In genomic region chr10:1596482-1596881, GRCh38 we compare ENCODE assay signal across 25 cellular contexts.
"Had no signal": no experiment of that assay in that cellular context is flagged by ENCODE, and none has a peak within 500 bp of the region (broad histone marks: within the 10 kb centered on the region; RNA-seq: fewer than 3 reads in every experiment).

No MANE protein-coding gene starts in this region.

- H3K4me1 ChIP-seq: gastroesophageal sphincter had no signal

- H3K27me3 ChIP-seq: brain microvascular endothelial cell had no signal

- ATAC-seq: activated T-cell treated with anti-CD3 and anti-CD28 coated beads, Interleukin-2, amount 50 U/mL, for 72 hours; effector memory CD8-positive, alpha-beta T cell; gastroesophageal sphincter had no signal

- H3K27ac ChIP-seq: brain microvascular endothelial cell, coronary artery, dorsolateral prefrontal cortex, epithelial cell of prostate, esophagus squamous epithelium, gastroesophageal sphincter had no signal

- H3K4me3 ChIP-seq: coronary artery, dorsolateral prefrontal cortex, esophagus squamous epithelium, gastroesophageal sphincter had no signal

- H3K36me3 ChIP-seq: brain microvascular endothelial cell, esophagus squamous epithelium, gastroesophageal sphincter had no signal

- H3K9me3 ChIP-seq: esophagus squamous epithelium, gastroesophageal sphincter had no signal

- DNase-seq: activated CD4-positive, alpha-beta memory T cell treated with anti-CD3 and anti-CD28 coated beads, Interleukin-2, amount 10 ng/mL, durations not matched to agents 7 days and 5 days; activated CD4-positive, alpha-beta T cell treated with anti-CD3 and anti-CD28 coated beads for 1 hour; activated CD4-positive, alpha-beta T cell treated with anti-CD3 and anti-CD28 coated beads for 4 hours; activated CD4-positive, alpha-beta T cell treated with anti-CD3 and anti-CD28 coated beads, Interleukin-2, amount 10 ng/mL, durations not matched to agents 7 days and 5 days; activated CD4-positive, alpha-beta T cell treated with anti-CD3 and anti-CD28 coated beads, Interleukin-2, amount 50 U/mL, for 4 hours; activated CD4-positive, CD25-positive, alpha-beta regulatory T cell; activated CD8-positive, alpha-beta memory T cell treated with anti-CD3 and anti-CD28 coated beads, Interleukin-2, amount 50 U/mL, for 48 hours; activated gamma-delta T cell treated with Interleukin-2 at 50 U/mL for 16 hours; activated naive CD4-positive, alpha-beta T cell treated with anti-CD3 and anti-CD28 coated beads, Interleukin-2, amount 50 U/mL, for 16 hours; activated naive CD4-positive, alpha-beta T cell treated with Interleukin-2 at 50 U/mL for 16 hours; activated T-cell treated with anti-CD3 and anti-CD28 coated beads for 4 hours; activated T-cell treated with anti-CD3 and anti-CD28 coated beads, Interleukin-2, amount 50 U/mL, for 24 hours; activated T-cell treated with anti-CD3 and anti-CD28 coated beads, Interleukin-2, amount 50 U/mL, for 72 hours; amniotic stem cell; anterior cingulate cortex; brain microvascular endothelial cell; dorsolateral prefrontal cortex; effector CD4-positive, alpha-beta T cell; effector memory CD8-positive, alpha-beta T cell; esophagus squamous epithelium; foreskin melanocyte; T-helper 2 cell had no signal
